In the genomic region with DNA sequence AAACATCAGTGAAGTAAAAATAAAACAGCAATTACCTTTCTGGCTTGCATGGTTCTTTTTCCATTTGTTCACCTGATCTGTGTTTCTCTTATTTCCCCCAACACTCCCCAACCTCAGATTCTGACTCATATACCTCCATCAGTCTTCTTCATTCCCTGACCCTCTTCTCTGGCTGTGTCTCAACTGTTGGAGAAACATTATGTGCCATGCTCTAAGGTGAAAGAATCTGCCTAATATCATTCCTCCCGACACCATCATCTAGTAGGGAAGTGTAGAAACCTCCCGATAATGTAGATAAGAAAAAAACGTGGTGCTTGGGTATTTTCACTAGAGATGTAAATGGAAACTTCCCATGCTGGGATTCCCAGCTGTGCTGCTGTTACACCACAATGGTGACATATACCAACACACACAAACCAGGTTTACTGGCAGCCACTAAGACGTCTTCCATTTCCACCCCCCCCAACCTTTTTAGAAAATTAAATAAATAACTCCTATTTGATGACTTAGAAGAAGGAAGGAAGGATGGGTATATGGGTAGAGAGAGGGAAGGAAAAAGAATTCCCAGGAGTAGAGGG, we compare ENCODE assay signal across 26 cellular contexts.
A peak's percentile ranks its signal among the peaks of the same experiment; 100 is the strongest.
DNase-seq lines count a peak whose midpoint lies in the region; ATAC-seq, FAIRE-seq and TF ChIP-seq lines count a peak whose summit lies in the region.
"Had no signal": no experiment of that assay in that cellular context is flagged by ENCODE, and none has a peak within 500 bp of the region (broad histone marks: within the 10 kb centered on the region; RNA-seq: fewer than 3 reads in every experiment).

No MANE protein-coding gene starts in this region.

- no peaks in the 10 kb centered on the region for H3K9me3 ChIP-seq in astrocyte (ENCODE audit: insufficient read depth, low read depth, low read length)
- H3K9me3 ChIP-seq in CD8-positive, alpha-beta T cell (ENCODE audit: low read length): no peaks in the 10 kb centered on the region
- H3K9me3 ChIP-seq: adrenal gland, heart right ventricle, left ventricle myocardium inferior, tibial nerve had no signal

- intact Hi-C loops in CD8-positive, alpha-beta T cell (cut with DNase I, micrococcal nuclease): no loop called here

- H3K4me1 ChIP-seq in astrocyte (ENCODE audit: insufficient read depth, low read length): peaks cover 21% of the 10 kb centered on the region
- H3K4me1 ChIP-seq in CD8-positive, alpha-beta T cell (ENCODE audit: insufficient read depth, low read length): peaks cover 34% of the 10 kb centered on the region
- H3K4me1 ChIP-seq: adrenal gland had no signal

- H4K20me1 ChIP-seq in astrocyte (ENCODE audit: insufficient read depth, low read length): peaks cover 8% of the 10 kb centered on the region

- DNase-seq in activated T-cell treated with anti-CD3 and anti-CD28 coated beads, Interleukin-2, amount 50 U/mL, for 72 hours: no peak
- no peak for DNase-seq in activated T-cell treated with anti-CD3 and anti-CD28 coated beads, Interleukin-2, amount 50 U/mL, for 48 hours
- DNase-seq in NCI-H226: peak; percentile 95
- peak; percentile 47 for DNase-seq in astrocyte (ENCODE audit: low read depth)
- DNase-seq in stimulated activated naive CD8-positive, alpha-beta T cell treated with anti-CD3 and anti-CD28 coated beads, Interleukin-15, Interleukin-2, amounts not matched to agents 100 U/mL and 50 U/mL, for 24 hours: no peak
- DNase-seq in CD8-positive, alpha-beta T cell: no peak
- DNase-seq in superior temporal gyrus (ENCODE audit: extremely low spot score): no peak
- no peak for DNase-seq in SW 1271 (lab: John Stamatoyannopoulos, UW)
- DNase-seq: activated CD4-positive, alpha-beta T cell treated with anti-CD3 and anti-CD28 coated beads for 48 hours; adrenal gland; CD4-positive, CD25-positive, alpha-beta regulatory T cell; dermis blood vessel endothelial cell; DMS 273 treated with DMSO at 0.1 percent for 48 hours; GOT3; heart right ventricle; immature natural killer cell; left ventricle myocardium inferior; NCI-H1048; NCI-H2029 treated with DMSO at 0.1 percent for 48 hours; NCI-H510A; posterior cingulate gyrus; stimulated activated naive CD4-positive, alpha-beta T cell had no signal

- peaks cover 0 to 8% of the 10 kb centered on the region in 2 donors for H3K36me3 Mint-ChIP-seq in activated T-cell treated with anti-CD3 and anti-CD28 coated beads, Interleukin-2, amount 50 U/mL, for 72 hours (ENCODE audit: insufficient read depth in 2 of 2)
- peaks cover 2% of the 10 kb centered on the region for H3K36me3 Mint-ChIP-seq in astrocyte (ENCODE audit: low read depth, unreplicated experiment)
- no peaks in the 10 kb centered on the region for H3K36me3 Mint-ChIP-seq in CD8-positive, alpha-beta T cell
- H3K36me3 Mint-ChIP-seq: CD4-positive, CD25-positive, alpha-beta regulatory T cell had no signal

- H3K9me3 Mint-ChIP-seq in activated T-cell treated with anti-CD3 and anti-CD28 coated beads, Interleukin-2, amount 50 U/mL, for 72 hours: no peaks in the 10 kb centered on the region
- H3K9me3 Mint-ChIP-seq in astrocyte (ENCODE audit: unreplicated experiment): no peaks in the 10 kb centered on the region
- no peaks in the 10 kb centered on the region for H3K9me3 Mint-ChIP-seq in CD8-positive, alpha-beta T cell
- H3K9me3 Mint-ChIP-seq: CD4-positive, CD25-positive, alpha-beta regulatory T cell; immature natural killer cell had no signal

- H3K27me3 Mint-ChIP-seq in activated T-cell treated with anti-CD3 and anti-CD28 coated beads, Interleukin-2, amount 50 U/mL, for 72 hours (ENCODE audit: low read depth): no peaks in the 10 kb centered on the region
- H3K27me3 Mint-ChIP-seq in astrocyte (ENCODE audit: low read depth, unreplicated experiment): no peaks in the 10 kb centered on the region
- no peaks in the 10 kb centered on the region for H3K27me3 Mint-ChIP-seq in CD8-positive, alpha-beta T cell (ENCODE audit: low read depth)
- H3K27me3 Mint-ChIP-seq: CD4-positive, CD25-positive, alpha-beta regulatory T cell had no signal

- no peak overlapping the region for H3K27ac ChIP-seq in astrocyte (ENCODE audit: low read depth, low read length)
- H3K27ac ChIP-seq in CD8-positive, alpha-beta T cell (ENCODE audit: low read depth, low read length): no peak overlapping the region
- H3K27ac ChIP-seq: adrenal gland, heart right ventricle, left ventricle myocardium inferior, SK-N-MC, tibial nerve had no signal

- H3K27me3 ChIP-seq in astrocyte (ENCODE audit: insufficient read depth, low read length): no peaks in the 10 kb centered on the region
- H3K27me3 ChIP-seq in CD8-positive, alpha-beta T cell (ENCODE audit: insufficient read depth, low read length): no peaks in the 10 kb centered on the region
- H3K27me3 ChIP-seq: adrenal gland, heart right ventricle, tibial nerve had no signal

- FAIRE-seq in astrocyte (lab: Jason Lieb, UNC): no peak
- FAIRE-seq: endothelial cell of umbilical vein, G401.6 had no signal

- CTCF ChIA-PET in CD8-positive, alpha-beta T cell (lab: Charles Lee): no interaction called here

- H3K4me2 ChIP-seq in astrocyte (ENCODE audit: low read length): peak overlapping the region; percentile 6

- H2AFZ ChIP-seq in astrocyte (ENCODE audit: low read depth, low read length): no peak overlapping the region

- H3K79me2 ChIP-seq in astrocyte (ENCODE audit: insufficient read depth, low read length): peaks cover 96% of the 10 kb centered on the region

- peak overlapping the region; percentile 41 for H3K27ac Mint-ChIP-seq in activated T-cell treated with anti-CD3 and anti-CD28 coated beads, Interleukin-2, amount 50 U/mL, for 72 hours
- H3K27ac Mint-ChIP-seq in astrocyte (ENCODE audit: unreplicated experiment): peak overlapping the region; percentile 79
- H3K27ac Mint-ChIP-seq in CD8-positive, alpha-beta T cell: no peak overlapping the region
- H3K27ac Mint-ChIP-seq: CD4-positive, CD25-positive, alpha-beta regulatory T cell had no signal

- peak overlapping the region; percentile 36 to 61 for H3K4me3 Mint-ChIP-seq in activated T-cell treated with anti-CD3 and anti-CD28 coated beads, Interleukin-2, amount 50 U/mL, for 72 hours
- no peak overlapping the region for H3K4me3 Mint-ChIP-seq in astrocyte (ENCODE audit: unreplicated experiment)
- H3K4me3 Mint-ChIP-seq in CD8-positive, alpha-beta T cell: no peak overlapping the region
- H3K4me3 Mint-ChIP-seq: CD4-positive, CD25-positive, alpha-beta regulatory T cell had no signal

- ATAC-seq in activated T-cell treated with anti-CD3 and anti-CD28 coated beads, Interleukin-2, amount 50 U/mL, for 72 hours (replicated peaks in 1 of 2): no peak
- peak; percentile 28 for ATAC-seq in stimulated activated naive CD8-positive, alpha-beta T cell treated with anti-CD3 and anti-CD28 coated beads, Interleukin-15, Interleukin-2, amounts not matched to agents 100 U/mL and 50 U/mL, for 24 hours
- ATAC-seq in CD8-positive, alpha-beta T cell: no peak
- ATAC-seq: heart right ventricle had no signal

- H3K36me3 ChIP-seq in astrocyte (ENCODE audit: insufficient read depth, low read length): no peaks in the 10 kb centered on the region
- H3K36me3 ChIP-seq in CD8-positive, alpha-beta T cell (ENCODE audit: insufficient read depth, low read length): no peaks in the 10 kb centered on the region
- H3K36me3 ChIP-seq: adrenal gland, heart right ventricle, left ventricle myocardium inferior, tibial nerve had no signal

- peaks cover 100% of the 10 kb centered on the region for H3K4me1 Mint-ChIP-seq in activated T-cell treated with anti-CD3 and anti-CD28 coated beads, Interleukin-2, amount 50 U/mL, for 72 hours (ENCODE audit: low read depth)
- H3K4me1 Mint-ChIP-seq in astrocyte (ENCODE audit: low read depth, unreplicated experiment): peaks cover 33% of the 10 kb centered on the region
- H3K4me1 Mint-ChIP-seq in CD8-positive, alpha-beta T cell (ENCODE audit: low read depth): peaks cover 69% of the 10 kb centered on the region

- H3K4me3 ChIP-seq in astrocyte (ENCODE audit: insufficient read depth, low read depth, low read length): no peak overlapping the region
- H3K4me3 ChIP-seq in CD8-positive, alpha-beta T cell (ENCODE audit: low read depth, low read length): no peak overlapping the region
- H3K4me3 ChIP-seq: adrenal gland, heart right ventricle, left ventricle myocardium inferior, SK-N-MC, tibial nerve had no signal

- TF ChIP-seq CTCF in astrocyte (IDR thresholded peaks at IDR 0.05; ENCODE audit: insufficient read depth, low read depth, low read length): no peak
- no peak for TF ChIP-seq CTCF in CD8-positive, alpha-beta T cell (IDR thresholded peaks at IDR 0.05)

- POLR2A ChIA-PET in CD8-positive, alpha-beta T cell (lab: Charles Lee): no interaction called here

- no peak overlapping the region for H3K9ac ChIP-seq in astrocyte (ENCODE audit: low read length)

Comparison
In these comparisons a context has a peak if more than half of its experiments do, and no peak if none do; other contexts are left out.
1. DNase-seq: peak in NCI-H226 (single experiment) and astrocyte (single experiment); none in activated T-cell treated with anti-CD3 and anti-CD28 coated beads, Interleukin-2, amount 50 U/mL, for 72 hours (0 of 2), activated T-cell treated with anti-CD3 and anti-CD28 coated beads, Interleukin-2, amount 50 U/mL, for 48 hours (0 of 2), stimulated activated naive CD8-positive, alpha-beta T cell treated with anti-CD3 and anti-CD28 coated beads, Interleukin-15, Interleukin-2, amounts not matched to agents 100 U/mL and 50 U/mL, for 24 hours (single experiment), CD8-positive, alpha-beta T cell (0 of 7), superior temporal gyrus (single experiment) and SW 1271 (0 of 2).
2. H3K4me3 Mint-ChIP-seq: peak in activated T-cell treated with anti-CD3 and anti-CD28 coated beads, Interleukin-2, amount 50 U/mL, for 72 hours (2 of 2); none in astrocyte (single experiment) and CD8-positive, alpha-beta T cell (single experiment).